In genomic region chr1:169468982-169469381, GRCh38 we compare ENCODE assay signal across 1 cellular context.
TF ChIP-seq lines count a peak whose summit lies in the region.

No MANE protein-coding gene starts in this region.

TF ChIP-seq in IMR-90, 13 proteins besides CTCF, POLR2A, EP300 and RAD21:
- TF ChIP-seq BHLHE40 (IDR thresholded peaks at IDR 0.05; ENCODE audit: low read depth, low read length) (no peak), FOS (IDR thresholded peaks at IDR 0.05; ENCODE audit: low read depth, low read length) (no peak), MAZ (IDR thresholded peaks at IDR 0.05; ENCODE audit: borderline replicate concordance, low read depth, low read length) (no peak), CEBPB (IDR thresholded peaks at IDR 0.05; ENCODE audit: low read depth, low read length) (no peak), ELK1 (IDR thresholded peaks at IDR 0.05; ENCODE audit: borderline replicate concordance, low read depth, low read length) (no peak), MXI1 (IDR thresholded peaks at IDR 0.05; ENCODE audit: borderline replicate concordance, low read depth, low read length) (no peak), RCOR1 (IDR thresholded peaks at IDR 0.05; ENCODE audit: insufficient replicate concordance, low read length) (no peak), SMC3 (IDR thresholded peaks at IDR 0.05; ENCODE audit: low read depth, low read length) (no peak), RFX5 (IDR thresholded peaks at IDR 0.05; ENCODE audit: low read depth, low read length) (no peak), CHD1 (IDR thresholded peaks at IDR 0.05; ENCODE audit: low read depth, low read length) (no peak), NFE2L2 (IDR thresholded peaks at IDR 0.05; ENCODE audit: low read depth, low read length) (no peak), MAFK (IDR thresholded peaks at IDR 0.05; ENCODE audit: low read depth, low read length) (no peak)
